1 cellular context compared by ENCODE assay signal in genomic region chr1:26274801-26275425, GRCh38.
TF ChIP-seq lines count a peak whose summit lies in the region.

No MANE protein-coding gene starts in this region.

TF ChIP-seq in K562, 482 proteins besides CTCF, POLR2A, EP300 and RAD21:
- TF ChIP-seq FOXO4 (CRISPR knock-in tag; IDR thresholded peaks at IDR 0.05) = no peak
- TF ChIP-seq MAX (CRISPR knock-in tag; IDR thresholded peaks at IDR 0.05) = 0 out of 2 replicates have a peak, but pooled peaks have one; percentile 7
- TF ChIP-seq XRCC5 (IDR thresholded peaks at IDR 0.05; ENCODE audit: low read depth, low read length) = no peak
- no peak for TF ChIP-seq ZNF655 (CRISPR knock-in tag; IDR thresholded peaks at IDR 0.05)
- no peak for TF ChIP-seq GATAD2A (IDR thresholded peaks at IDR 0.05)
- peak; percentile 57 for TF ChIP-seq ATF3 (IDR thresholded peaks at IDR 0.05)
- TF ChIP-seq ATF3 (CRISPR knock-in tag; conservative IDR thresholded peaks at IDR 0.05) = no peak
- peak; percentile 8; the same call in 1 of the 2 replicates for TF ChIP-seq ZNF395 (CRISPR knock-in tag; IDR thresholded peaks at IDR 0.05)
- no peak for TF ChIP-seq TGIF2 (CRISPR knock-in tag; IDR thresholded peaks at IDR 0.05)
- TF ChIP-seq HMGN3 (IDR thresholded peaks at IDR 0.05; ENCODE audit: borderline replicate concordance, extremely low read depth, insufficient read length, low read depth, low read length) = no peak
- TF ChIP-seq HMG20B (CRISPR knock-in tag; IDR thresholded peaks at IDR 0.05) = no peak
- TF ChIP-seq PHF20 (IDR thresholded peaks at IDR 0.05; ENCODE audit: partially characterized antibody) = no peak
- TF ChIP-seq SPI1 (IDR thresholded peaks at IDR 0.05; ENCODE audit: borderline replicate concordance, low read depth, low read length) = 0 out of 2 replicates have a peak, but pooled peaks have one; percentile 10
- no peak for TF ChIP-seq ETV5 (CRISPR knock-in tag; IDR thresholded peaks at IDR 0.05; ENCODE audit: low read depth)
- TF ChIP-seq PRDM10 (IDR thresholded peaks at IDR 0.05; ENCODE audit: partially characterized antibody) = peak; percentile 28
- no peak for TF ChIP-seq ZNF318 (IDR thresholded peaks at IDR 0.05; ENCODE audit: borderline replicate concordance in 1 of 2, low read depth in 1 of 2)
- no peak for TF ChIP-seq ZNF830 (CRISPR knock-in tag; IDR thresholded peaks at IDR 0.05)
- no peak; the same call in 1 of the 2 replicates for TF ChIP-seq CEBPB (tag; IDR thresholded peaks at IDR 0.05)
- no peak for TF ChIP-seq NELFE (IDR thresholded peaks at IDR 0.05; ENCODE audit: insufficient read depth, insufficient read length)
- no peak for TF ChIP-seq FOXK1 (CRISPR knock-in tag; IDR thresholded peaks at IDR 0.05; ENCODE audit: borderline replicate concordance)
- TF ChIP-seq TAL1 (IDR thresholded peaks at IDR 0.05) = no peak
- TF ChIP-seq ZNF639 (CRISPR knock-in tag; conservative IDR thresholded peaks at IDR 0.05 in 1 of 2, IDR thresholded peaks at IDR 0.05 in 1 of 2) = 0 out of 4 replicates have a peak, but pooled peaks of 1 of the 2 experiments have one; percentile 24
- TF ChIP-seq SMAD1 (IDR thresholded peaks at IDR 0.05; ENCODE audit: low read depth, low read length, partially characterized antibody) = no peak
- TF ChIP-seq POLR2AphosphoS5 (IDR thresholded peaks at IDR 0.05; ENCODE audit: control insufficient read depth, insufficient read depth, low read depth, low read length) = 0 out of 2 replicates have a peak, but pooled peaks have one; percentile 18
- TF ChIP-seq PCBP2 (IDR thresholded peaks at IDR 0.05; ENCODE audit: low read depth, low read length, poor library complexity, severe bottlenecking) = no peak
- TF ChIP-seq ZNF175 (CRISPR knock-in tag; IDR thresholded peaks at IDR 0.05; ENCODE audit: low read depth) = no peak
- no peak for TF ChIP-seq FOXA3 (CRISPR knock-in tag; conservative IDR thresholded peaks at IDR 0.05 in 1 of 2, IDR thresholded peaks at IDR 0.05 in 1 of 2)
- TF ChIP-seq ZKSCAN1 (IDR thresholded peaks at IDR 0.05; ENCODE audit: low read depth, low read length) = peak; percentile 64; the same call in 1 of the 2 replicates
- TF ChIP-seq ETS2 (tag; IDR thresholded peaks at IDR 0.05; ENCODE audit: borderline replicate concordance, poor library complexity, severe bottlenecking) = peak; percentile 37
- TF ChIP-seq CEBPG (CRISPR knock-in tag; IDR thresholded peaks at IDR 0.05) = no peak; the same call in 1 of the 2 replicates
- peak; percentile 71 to 79 for TF ChIP-seq CEBPG (tag; conservative IDR thresholded peaks at IDR 0.05 in 1 of 2, IDR thresholded peaks at IDR 0.05 in 1 of 2)
